Comparison of ENCODE assay signal across 17 cellular contexts in genomic region chr9:87007711-87008360, GRCh38.
A peak's percentile ranks its signal among the peaks of the same experiment; 100 is the strongest.
DNase-seq lines count a peak whose midpoint lies in the region; ATAC-seq and TF ChIP-seq lines count a peak whose summit lies in the region.
"Had no signal": no experiment of that assay in that cellular context is flagged by ENCODE, and none has a peak within 500 bp of the region (broad histone marks: within the 10 kb centered on the region; RNA-seq: fewer than 3 reads in every experiment).

No MANE protein-coding gene starts in this region.

- peak overlapping the region; percentile 60 for H3K4me2 ChIP-seq in mammary epithelial cell (ENCODE audit: insufficient read depth, low read depth, low read length)

- no peaks in the 10 kb centered on the region for H3K27me3 ChIP-seq in mammary epithelial cell (ENCODE audit: insufficient read depth, low read length)
- H3K27me3 ChIP-seq: ascending aorta had no signal

- H3K4me3 ChIP-seq in mammary epithelial cell (replicated peaks in 1 of 3; ENCODE audit: insufficient read depth in 1 of 3, low read depth in 2 of 3, low read length in 3 of 3): no peak overlapping the region
- H3K4me3 ChIP-seq: ascending aorta had no signal

- H3K36me3 ChIP-seq in mammary epithelial cell (ENCODE audit: insufficient read depth, low read length): no peaks in the 10 kb centered on the region
- H3K36me3 ChIP-seq: ascending aorta had no signal

- no TSS peak for BruUV-seq in mammary epithelial cell (replicated peaks; lab: Mats Ljungman, UMichigan)

- no peaks in the 10 kb centered on the region for H3K79me2 ChIP-seq in mammary epithelial cell (ENCODE audit: insufficient read depth, low read length)

- ATAC-seq in GM21447 (IDR thresholded peaks at IDR 0.05; ENCODE audit: unreplicated experiment): no peak

- no peak for TF ChIP-seq CTCF in mammary epithelial cell (conservative IDR thresholded peaks at IDR 0.05 in 1 of 2, IDR thresholded peaks at IDR 0.05 in 1 of 2; ENCODE audit: extremely low read depth in 1 of 2, insufficient read depth in 1 of 2, low read depth in 1 of 2, low read length in 2 of 2)

- 37% methylated on average over 4 of the region's 4 CpGs for WGBS in mammary epithelial cell (ENCODE audit: low coverage, missing lambda C conversion rate)

- CTCF ChIA-PET in mammary epithelial cell (lab: Charles Lee; ENCODE audit: low non-redundant PET): no interaction called here

- intact Hi-C loops in mammary epithelial cell (cut with micrococcal nuclease): no loop called here

- peak overlapping the region; percentile 76 for H2AFZ ChIP-seq in mammary epithelial cell (ENCODE audit: low read depth, low read length)

- no peaks in the 10 kb centered on the region for H3K9me3 ChIP-seq in mammary epithelial cell (replicated peaks; ENCODE audit: insufficient read depth, low read length)
- H3K9me3 ChIP-seq: ascending aorta had no signal

- H3K9ac ChIP-seq in mammary epithelial cell (ENCODE audit: insufficient read depth, low read length): no peak overlapping the region

- peak; percentile 6 to 23 for DNase-seq in NCI-H526 (lab: John Stamatoyannopoulos, UW)
- DNase-seq in NCI-H526 treated with DMSO at 0.1 percent for 48 hours (lab: John Stamatoyannopoulos, UW): no peak
- no peak for DNase-seq in mammary epithelial cell
- peak; percentile 37 for DNase-seq in inferior parietal cortex (ENCODE audit: extremely low spot score)
- DNase-seq in superior temporal gyrus (ENCODE audit: extremely low spot score): peak; percentile 75
- no peak for DNase-seq in DMS 273 (lab: John Stamatoyannopoulos, UW; ENCODE audit: unreplicated experiment)
- no peak for DNase-seq in central memory CD4-positive, alpha-beta T cell
- DNase-seq: 8988T; COR-L47; effector CD8-positive, alpha-beta T cell; H7; kidney; NCI-H1048; stimulated activated CD4-positive, alpha-beta T cell treated with anti-CD3 and anti-CD28 coated beads, Interleukin-4, amount 100 ng/mL, for 24 hours had no signal

- no peaks in the 10 kb centered on the region for H4K20me1 ChIP-seq in mammary epithelial cell (ENCODE audit: insufficient read depth, low read length)

- H3K27ac ChIP-seq in mammary epithelial cell (ENCODE audit: insufficient read depth, low read depth, low read length): no peak overlapping the region
- H3K27ac ChIP-seq: ascending aorta, VCaP had no signal

- H3K4me1 ChIP-seq in mammary epithelial cell (ENCODE audit: insufficient read depth, low read length): peaks cover 26% of the 10 kb centered on the region

- dilution Hi-C loops in mammary epithelial cell (cut with HindIII; ENCODE audit: low sequenced_read_pairs): no loop called here

- in situ Hi-C loops in mammary epithelial cell (cut with MboI; ENCODE audit: low sequenced_read_pairs in 2 of 2): no loop called here

Comparison
In these comparisons a context has a peak if more than half of its experiments do, and no peak if none do; other contexts are left out.
1. DNase-seq: peak in NCI-H526 (2 of 2), inferior parietal cortex (single experiment) and superior temporal gyrus (single experiment); none in NCI-H526 treated with DMSO at 0.1 percent for 48 hours (single experiment), mammary epithelial cell (single experiment), DMS 273 (single experiment) and central memory CD4-positive, alpha-beta T cell (single experiment).